ENCODE assay signal across 15 cellular contexts in the genomic region with DNA sequence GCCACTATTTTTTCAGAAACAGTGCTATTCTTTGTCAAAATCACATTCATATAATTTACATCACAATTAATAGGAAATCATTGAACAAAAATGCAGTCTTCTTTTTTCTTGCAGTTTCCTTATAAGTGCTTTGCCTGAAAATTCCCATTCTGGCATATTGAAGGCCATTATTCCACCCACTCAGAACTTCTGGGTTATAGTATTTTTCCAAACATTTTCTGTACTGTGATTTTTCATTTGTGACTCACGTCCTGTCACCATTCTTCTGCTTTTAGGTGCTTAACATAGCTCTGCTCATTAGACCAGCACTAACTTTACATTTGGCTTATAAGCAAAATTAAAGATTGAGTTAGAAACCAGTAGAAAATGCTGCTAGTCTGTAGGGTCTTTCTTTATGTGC.
DNase-seq lines count a peak whose midpoint lies in the region; ATAC-seq and TF ChIP-seq lines count a peak whose summit lies in the region.
"Had no signal": no experiment of that assay in that cellular context is flagged by ENCODE, and none has a peak within 500 bp of the region (broad histone marks: within the 10 kb centered on the region; RNA-seq: fewer than 3 reads in every experiment).

No MANE protein-coding gene starts in this region.

- peak overlapping the region in 6 of 11 experiments; percentile 13 to 66 (median 40); a peak in 9 of 22 replicates for H3K4me2 ChIP-seq in BLaER1 treated with 17β-estradiol and CSF1 and Interleukin-3, amounts not matched to agents 10 nM and 100 nM
- H3K4me2 ChIP-seq in PC-9, result 0 out of 2 replicates have a peak overlapping the region, but pooled peaks have one; percentile 15

- no peak overlapping the region for H3K27ac ChIP-seq in BLaER1 treated with 17β-estradiol and CSF1 and Interleukin-3, amounts not matched to agents 10 nM and 100 nM
- no peak overlapping the region for H3K27ac ChIP-seq in PC-9
- no peak overlapping the region for H3K27ac ChIP-seq in suprapubic skin

- ATAC-seq in GM18909 (IDR thresholded peaks at IDR 0.05; ENCODE audit: poor library complexity, unreplicated experiment), result no peak

- DNase-seq in PC-9, result peak in 1 of 2 experiments; percentile 35
- peak; percentile 62 for DNase-seq in dermis blood vessel endothelial cell
- DNase-seq in non-pigmented ciliary epithelial cell (ENCODE audit: low read depth), result peak; percentile 66
- DNase-seq in suprapubic skin (ENCODE audit: low spot score in 2 of 2), result no peak
- no peak for DNase-seq in NOMO-1 (lab: John Stamatoyannopoulos, UW; ENCODE audit: unreplicated experiment in 2 of 2)
- DNase-seq in NCI-H2029 treated with DMSO at 0.1 percent for 48 hours (lab: John Stamatoyannopoulos, UW), result no peak
- DNase-seq: activated CD4-positive, alpha-beta T cell treated with anti-CD3 and anti-CD28 coated beads for 4 hours; DMS79; NCI-H774; nucleus accumbens; stimulated activated CD4-positive, alpha-beta T cell treated with anti-CD3 and anti-CD28 coated beads, Interleukin-12 subunit alpha, Interleukin-12 subunit beta, amount 100 ng/mL, for 4 hours; T-helper 2 cell had no signal

- TF ChIP-seq CTCF in PC-9 (conservative IDR thresholded peaks at IDR 0.05) (no peak), suprapubic skin (IDR thresholded peaks at IDR 0.05) (no peak)

- TF ChIP-seq POLR2A in suprapubic skin (IDR thresholded peaks at IDR 0.05), result no peak

- H2AFZ ChIP-seq in PC-9, result no peak overlapping the region

- H3K9me3 ChIP-seq in BLaER1 treated with 17β-estradiol and CSF1 and Interleukin-3, amounts not matched to agents 10 nM and 100 nM (replicated peaks in 1 of 11), result no peaks in the 10 kb centered on the region
- no peaks in the 10 kb centered on the region for H3K9me3 ChIP-seq in PC-9 (ENCODE audit: insufficient read depth, low read depth)
- H3K9me3 ChIP-seq in suprapubic skin, result no peaks in the 10 kb centered on the region
- H3K9me3 ChIP-seq: esophagus muscularis mucosa had no signal

- no TSS peak for BruUV-seq in PC-9 (replicated peaks; lab: Mats Ljungman, UMichigan)

- H3K79me2 ChIP-seq in PC-9 (ENCODE audit: low read depth), result no peaks in the 10 kb centered on the region

- TF ChIP-seq EP300 in suprapubic skin (IDR thresholded peaks at IDR 0.05), result no peak

- CTCF ChIA-PET in PC-9 (lab: Charles Lee), result no interaction called here

- intact Hi-C loops in PC-9 (cut with micrococcal nuclease; ENCODE audit: unreplicated experiment), result loop anchor here (10.0 kb wide), 1 partner anchor 103 kb away; no protein-coding TSS in a partner anchor

- H4K20me1 ChIP-seq in BLaER1 treated with 17β-estradiol and CSF1 and Interleukin-3, amounts not matched to agents 10 nM and 100 nM, result no peaks in the 10 kb centered on the region
- H4K20me1 ChIP-seq in PC-9 (ENCODE audit: insufficient read depth), result no peaks in the 10 kb centered on the region

- H3K4me1 ChIP-seq in BLaER1 treated with 17β-estradiol and CSF1 and Interleukin-3, amounts not matched to agents 10 nM and 100 nM, result peaks cover 0 to 33% (median 10%) of the 10 kb centered on the region in 10 experiments; a peak in 14 of 20 replicates
- peaks cover 9% of the 10 kb centered on the region; the same call in 1 of the 2 replicates for H3K4me1 ChIP-seq in PC-9 (replicated peaks; ENCODE audit: insufficient read depth)
- H3K4me1 ChIP-seq in suprapubic skin, result peaks cover 6% of the 10 kb centered on the region

- no peaks in the 10 kb centered on the region for H3K27me3 ChIP-seq in BLaER1 treated with 17β-estradiol and CSF1 and Interleukin-3, amounts not matched to agents 10 nM and 100 nM
- H3K27me3 ChIP-seq in PC-9 (ENCODE audit: insufficient read depth, low read depth), result no peaks in the 10 kb centered on the region
- H3K27me3 ChIP-seq in suprapubic skin, result no peaks in the 10 kb centered on the region
- H3K27me3 ChIP-seq: esophagus muscularis mucosa had no signal

- WGBS in suprapubic skin, result 71% methylated on average over 1 of the region's 1 CpG

- H3K9me2 ChIP-seq in PC-9 (ENCODE audit: insufficient read depth), result no peaks in the 10 kb centered on the region

- no peak overlapping the region for H3K9ac ChIP-seq in BLaER1 treated with 17β-estradiol and CSF1 and Interleukin-3, amounts not matched to agents 10 nM and 100 nM

- no peaks in the 10 kb centered on the region for H3F3A ChIP-seq in PC-9 (ENCODE audit: insufficient read depth, low read depth)

- H3K36me3 ChIP-seq in BLaER1 treated with 17β-estradiol and CSF1 and Interleukin-3, amounts not matched to agents 10 nM and 100 nM, result no peaks in the 10 kb centered on the region
- H3K36me3 ChIP-seq in PC-9 (ENCODE audit: low read depth) (no peaks in the 10 kb centered on the region), suprapubic skin (no peaks in the 10 kb centered on the region)

- no peak overlapping the region for H3K4me3 ChIP-seq in BLaER1 treated with 17β-estradiol and CSF1 and Interleukin-3, amounts not matched to agents 10 nM and 100 nM
- H3K4me3 ChIP-seq in PC-9, result no peak overlapping the region
- H3K4me3 ChIP-seq in suprapubic skin, result no peak overlapping the region
- H3K4me3 ChIP-seq: esophagus muscularis mucosa had no signal

- POLR2A ChIA-PET in PC-9 (lab: Charles Lee; ENCODE audit: unreplicated experiment), result no interaction called here

Comparison
In these comparisons a context has a peak if more than half of its experiments do, and no peak if none do; other contexts are left out.
1. DNase-seq: peak in dermis blood vessel endothelial cell (single experiment) and non-pigmented ciliary epithelial cell (single experiment); none in suprapubic skin (0 of 2), NOMO-1 (0 of 2) and NCI-H2029 treated with DMSO at 0.1 percent for 48 hours (single experiment).